In the genomic region with DNA sequence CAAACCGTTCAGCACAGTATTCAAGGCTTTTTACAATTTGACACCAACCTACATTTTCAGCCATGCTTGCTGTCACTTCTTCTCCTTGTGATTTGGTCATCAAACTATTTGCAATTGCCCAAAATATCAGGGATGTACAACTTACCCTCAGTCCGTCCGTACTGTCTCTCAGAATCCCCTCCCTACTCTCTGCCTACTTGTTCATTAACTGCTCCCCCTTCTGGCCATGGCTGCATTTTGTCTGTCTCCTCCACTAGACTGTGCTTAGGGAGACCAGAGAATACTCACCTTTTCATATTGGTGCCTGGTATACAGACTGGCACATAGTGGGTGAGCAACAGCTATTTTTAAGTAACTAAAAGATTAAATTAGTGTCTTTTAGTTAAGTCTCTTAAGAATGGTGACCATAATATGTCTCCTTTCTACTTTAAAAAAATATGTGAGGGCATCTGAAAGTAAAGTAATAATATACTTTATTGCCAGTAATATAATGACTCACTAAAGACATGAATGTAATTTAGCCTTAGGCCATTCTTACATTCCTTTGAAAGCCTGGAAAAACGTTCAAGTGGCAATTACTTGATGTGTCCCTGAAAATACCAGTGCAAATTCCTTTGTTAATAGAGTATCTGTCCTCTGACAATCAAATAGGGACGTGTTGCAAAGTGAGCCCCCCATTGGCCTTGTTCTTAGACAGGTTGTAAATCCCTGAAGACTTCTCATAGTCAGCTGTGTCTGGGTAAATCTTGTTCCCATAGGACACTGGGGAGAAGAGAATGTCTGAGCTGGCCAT, we compare ENCODE assay signal across 9 cellular contexts. TPM values are rescaled to one million over a fixed set of nuclear protein-coding genes. Genes with fewer than 3 reads are reported as not detected.
DNase-seq lines count a peak whose midpoint lies in the region; ATAC-seq and TF ChIP-seq lines count a peak whose summit lies in the region.
"Had no signal": no experiment of that assay in that cellular context is flagged by ENCODE, and none has a peak within 500 bp of the region (broad histone marks: within the 10 kb centered on the region; RNA-seq: fewer than 3 reads in every experiment).

No MANE protein-coding gene starts in this region.

- H3K27ac Mint-ChIP-seq in CD4-positive, alpha-beta memory T cell, result no peak overlapping the region
- H3K27ac Mint-ChIP-seq: T-helper 1 cell treated with Interleukin-12 subunit alpha and Interleukin-12 subunit beta and Interleukin-4 antibody, amounts not matched to agents 30 μg/mL and 1 μg/mL, for 36 hours had no signal

- H3K27me3 Mint-ChIP-seq in CD4-positive, alpha-beta memory T cell, result peaks cover 15 to 23% of the 10 kb centered on the region in 2 donors

- H3K4me3 Mint-ChIP-seq in CD4-positive, alpha-beta memory T cell, result no peak overlapping the region
- H3K4me3 Mint-ChIP-seq: T-helper 1 cell treated with Interleukin-12 subunit alpha and Interleukin-12 subunit beta and Interleukin-4 antibody, amounts not matched to agents 30 μg/mL and 1 μg/mL, for 36 hours had no signal

- H3K4me1 Mint-ChIP-seq in CD4-positive, alpha-beta memory T cell, result peaks cover 0 to 2% (median 0%) of the 10 kb centered on the region in 4 donors

- 36% methylated on average over 5 of the region's 5 CpGs for WGBS in SK-N-SH (ENCODE audit: low lambda C conversion rate)

- peak; percentile 80 for ATAC-seq in GM18867 (IDR thresholded peaks at IDR 0.05; ENCODE audit: unreplicated experiment)

- no peak overlapping the region for H3K4me2 ChIP-seq in SK-N-SH

- H3K36me3 Mint-ChIP-seq in CD4-positive, alpha-beta memory T cell, result no peaks in the 10 kb centered on the region

- H3K36me3 ChIP-seq in CD4-positive, alpha-beta memory T cell (ENCODE audit: insufficient read depth, low read length), result no peaks in the 10 kb centered on the region
- no peaks in the 10 kb centered on the region for H3K36me3 ChIP-seq in SK-N-SH (replicated peaks in 1 of 2; ENCODE audit: control insufficient read depth in 1 of 2, insufficient read depth in 2 of 2, low read length in 1 of 2)

- no peaks in the 10 kb centered on the region for H3K79me2 ChIP-seq in SK-N-SH (ENCODE audit: insufficient read depth)

- peak; percentile 3 for TF ChIP-seq CTCF in HL-60 (IDR thresholded peaks at IDR 0.05; ENCODE audit: insufficient read depth, low read length)
- TF ChIP-seq CTCF in SK-N-SH (IDR thresholded peaks at IDR 0.05), result peak; percentile 71

- DNase-seq in CD4-positive, alpha-beta memory T cell, result peak in 4 of 5 donors; percentile 5 to 12 (median 10)
- peak in 1 of 2 experiments; percentile 53 for DNase-seq in HL-60 (ENCODE audit: low read depth in 1 of 2, low spot score in 1 of 2)
- DNase-seq in SK-N-SH, result peak; percentile 51
- DNase-seq in ecto neural progenitor cell (ENCODE audit: low spot score), result peak; percentile 58
- DNase-seq in mucosa of gallbladder (ENCODE audit: low spot score), result peak; percentile 43
- no peak for DNase-seq in NCI-H2196 (lab: John Stamatoyannopoulos, UW; ENCODE audit: unreplicated experiment)
- DNase-seq in activated CD4-positive, CD25-positive, alpha-beta regulatory T cell treated with anti-CD3 and anti-CD28 coated beads, Interleukin-2, amount 50 U/mL, for 72 hours, result no peak

- H3K9me3 ChIP-seq in CD4-positive, alpha-beta memory T cell (ENCODE audit: control insufficient read depth in 1 of 2, low read length in 2 of 2), result no peaks in the 10 kb centered on the region
- H3K9me3 ChIP-seq in SK-N-SH, result no peaks in the 10 kb centered on the region

- H3K27me3 ChIP-seq in CD4-positive, alpha-beta memory T cell (ENCODE audit: insufficient read depth, low read length), result no peaks in the 10 kb centered on the region
- H3K27me3 ChIP-seq in HL-60 (ENCODE audit: insufficient read depth, poor library complexity, severe bottlenecking), result no peaks in the 10 kb centered on the region
- H3K27me3 ChIP-seq in SK-N-SH (ENCODE audit: insufficient read depth), result peaks cover 7% of the 10 kb centered on the region; the same call in 1 of the 2 replicates

- CTCF ChIA-PET in CD4-positive, alpha-beta memory T cell (lab: Charles Lee; ENCODE audit: partially characterized antibody), result interaction anchor here (1.6 kb wide), 1 partner anchor 10 kb away, joined by 4 read pairs; no protein-coding TSS in a partner anchor
- CTCF ChIA-PET in SK-N-SH (lab: Yijun Ruan, JAX), result interaction anchor here (0.5 to 2.3 kb wide), 7 partner anchors 10 to 233 kb away, joined by 3 to 14 read pairs (median 6); no protein-coding TSS in a partner anchor

- POLR2A ChIA-PET in CD4-positive, alpha-beta memory T cell (lab: Charles Lee; ENCODE audit: partially characterized antibody), result no interaction called here
- POLR2A ChIA-PET in SK-N-SH (lab: Yijun Ruan, JAX), result no interaction called here

- no peak overlapping the region for H2AFZ ChIP-seq in SK-N-SH (ENCODE audit: low read depth)

- no peaks in the 10 kb centered on the region for H3K9me2 ChIP-seq in SK-N-SH

- peak; percentile 54 for TF ChIP-seq RAD21 in SK-N-SH (IDR thresholded peaks at IDR 0.05; ENCODE audit: low read length)

- H3K4me1 ChIP-seq in CD4-positive, alpha-beta memory T cell (ENCODE audit: insufficient read depth, low read length), result no peaks in the 10 kb centered on the region
- H3K4me1 ChIP-seq in SK-N-SH (ENCODE audit: control insufficient read depth in 1 of 2, insufficient read depth in 2 of 2, low read depth in 1 of 2, low read length in 1 of 2), result peaks cover 0 to 10% of the 10 kb centered on the region in 2 experiments; a peak in 1 of 4 replicates

- H3K9me3 Mint-ChIP-seq in CD4-positive, alpha-beta memory T cell, result no peaks in the 10 kb centered on the region
- H3K9me3 Mint-ChIP-seq: T-helper 1 cell treated with Interleukin-12 subunit alpha and Interleukin-12 subunit beta and Interleukin-4 antibody, amounts not matched to agents 30 μg/mL and 1 μg/mL, for 36 hours had no signal

- intact Hi-C loops in CD4-positive, alpha-beta memory T cell (cut with micrococcal nuclease), result loop anchor here (1.0 kb wide), 2 partner anchors 113 to 724 kb away; no protein-coding TSS in a partner anchor

- H4K20me1 ChIP-seq in SK-N-SH (ENCODE audit: insufficient read depth), result no peaks in the 10 kb centered on the region

- H3K9ac ChIP-seq in SK-N-SH, result no peak overlapping the region

- H3K27ac ChIP-seq in CD4-positive, alpha-beta memory T cell (ENCODE audit: low read depth, low read length), result no peak overlapping the region
- H3K27ac ChIP-seq in HL-60 (replicated peaks) (no peak overlapping the region), SK-N-SH (ENCODE audit: low read depth in 2 of 2, low read length in 1 of 2) (no peak overlapping the region)

- TF ChIP-seq EP300 in SK-N-SH (IDR thresholded peaks at IDR 0.05; ENCODE audit: borderline replicate concordance in 1 of 2, low read depth in 1 of 2, low read length in 1 of 2), result no peak

- H3F3A ChIP-seq in SK-N-SH (replicated peaks; ENCODE audit: insufficient read depth), result no peaks in the 10 kb centered on the region

- no peak overlapping the region for H3K4me3 ChIP-seq in CD4-positive, alpha-beta memory T cell (ENCODE audit: low read length in 2 of 2)
- no peak overlapping the region for H3K4me3 ChIP-seq in HL-60 (replicated peaks; ENCODE audit: insufficient read depth, low read length)
- H3K4me3 ChIP-seq in SK-N-SH (ENCODE audit: low read depth in 2 of 2, low read length in 1 of 2), result no peak overlapping the region; a peak in 1 of 4 replicates

TF ChIP-seq in SK-N-SH, 30 proteins besides CTCF, POLR2A, EP300 and RAD21:
- TF ChIP-seq SIN3A (IDR thresholded peaks at IDR 0.05; ENCODE audit: borderline replicate concordance, low read depth, low read length), result no peak
- TF ChIP-seq SMC3 (IDR thresholded peaks at IDR 0.05; ENCODE audit: low read depth, low read length), result peak; percentile 67

RNA-seq across cellular contexts. Expression of a gene that starts 27.8 kb away (rescaled TPM):
- total RNA-seq in CD4-positive, alpha-beta memory T cell, result not detected
- not detected for polyA plus RNA-seq in CD4-positive, alpha-beta memory T cell
- 0.13 and 0.34 TPM in 2 replicates for polyA plus RNA-seq in SK-N-SH (2012; rRNA removed)
- 0.06 and 0.17 TPM in 2 replicates for polyA plus RNA-seq in SK-N-SH (2012; cell fraction: cytosol; rRNA removed)
- 0.01 and 0.15 TPM in 2 replicates for polyA plus RNA-seq in SK-N-SH (2012; cell fraction: nucleus; rRNA removed)
- total RNA-seq in mucosa of gallbladder, result 9.3 TPM

Comparison
In these comparisons a context has a peak if more than half of its experiments do, and no peak if none do; other contexts are left out.
1. DNase-seq: peak in CD4-positive, alpha-beta memory T cell (4 of 5), SK-N-SH (single experiment), ecto neural progenitor cell (single experiment) and mucosa of gallbladder (single experiment); none in NCI-H2196 (single experiment) and activated CD4-positive, CD25-positive, alpha-beta regulatory T cell treated with anti-CD3 and anti-CD28 coated beads, Interleukin-2, amount 50 U/mL, for 72 hours (single experiment).
2. RNA of a gene that starts 27.8 kb away (total RNA-seq): 9.3 TPM in mucosa of gallbladder (single experiment); not detected in CD4-positive, alpha-beta memory T cell; every median in the first group is over 10 times any median in the second.